9 cellular contexts compared by ENCODE assay signal in genomic region chr16:740459-740763, GRCh38. TPM values are rescaled to one million over a fixed set of nuclear protein-coding genes. Genes with fewer than 3 reads are reported as not detected.
A peak's percentile ranks its signal among the peaks of the same experiment; 100 is the strongest.
DNase-seq lines count a peak whose midpoint lies in the region; TF ChIP-seq lines count a peak whose summit lies in the region.
"Had no signal": no experiment of that assay in that cellular context is flagged by ENCODE, and none has a peak within 500 bp of the region (broad histone marks: within the 10 kb centered on the region; RNA-seq: fewer than 3 reads in every experiment).

No MANE protein-coding gene starts in this region.

- no peak for TF ChIP-seq POLR2A in suprapubic skin (IDR thresholded peaks at IDR 0.05)

- peaks cover 28% of the 10 kb centered on the region for H3K36me3 ChIP-seq in suprapubic skin

- H3K27ac Mint-ChIP-seq in HFFc6 = no peak overlapping the region
- H3K27ac Mint-ChIP-seq in activated T-helper 2 cell treated with anti-CD3 and anti-CD28 coated beads, Interferon-gamma antibody, Interleukin-2, Interleukin-4, amounts not matched to agents 10 μg/mL and 5 μg/mL and 100 μg/mL, durations not matched to agents 14 hours and 24 hours and 36 hours = peak overlapping the region; percentile 52

- no peaks in the 10 kb centered on the region for H3K9me3 Mint-ChIP-seq in HFFc6
- H3K9me3 Mint-ChIP-seq in activated T-helper 2 cell treated with anti-CD3 and anti-CD28 coated beads, Interferon-gamma antibody, Interleukin-2, Interleukin-4, amounts not matched to agents 10 μg/mL and 5 μg/mL and 100 μg/mL, durations not matched to agents 14 hours and 24 hours and 36 hours = no peaks in the 10 kb centered on the region

- in situ Hi-C loops in G401 (cut with HindIII; ENCODE audit: low sequenced_read_pairs) = no loop called here

- H3K27me3 ChIP-seq in suprapubic skin = peaks cover 3% of the 10 kb centered on the region

- peaks cover 9% of the 10 kb centered on the region; the same call in 1 of the 2 replicates for H3K4me1 Mint-ChIP-seq in HFFc6 (ENCODE audit: low read depth)
- H3K4me1 Mint-ChIP-seq in activated T-helper 2 cell treated with anti-CD3 and anti-CD28 coated beads, Interferon-gamma antibody, Interleukin-2, Interleukin-4, amounts not matched to agents 10 μg/mL and 5 μg/mL and 100 μg/mL, durations not matched to agents 14 hours and 24 hours and 36 hours (ENCODE audit: low read depth) = peaks cover 15% of the 10 kb centered on the region

- H3K36me3 Mint-ChIP-seq in HFFc6 (ENCODE audit: low read depth) = peaks cover 9% of the 10 kb centered on the region; the same call in 1 of the 2 replicates
- H3K36me3 Mint-ChIP-seq in activated T-helper 2 cell treated with anti-CD3 and anti-CD28 coated beads, Interferon-gamma antibody, Interleukin-2, Interleukin-4, amounts not matched to agents 10 μg/mL and 5 μg/mL and 100 μg/mL, durations not matched to agents 14 hours and 24 hours and 36 hours (ENCODE audit: low read depth) = peaks cover 21% of the 10 kb centered on the region

- no CpG with 5 or more reads among the region's 22 CpGs for WGBS in suprapubic skin

- H3K27ac ChIP-seq in C4-2B = peak overlapping the region; percentile 90
- peak overlapping the region; percentile 16 for H3K27ac ChIP-seq in suprapubic skin

- H3K9me3 ChIP-seq in iPS-18c (ENCODE audit: control insufficient read depth, insufficient read depth, low read length) = no peaks in the 10 kb centered on the region
- H3K9me3 ChIP-seq in suprapubic skin = no peaks in the 10 kb centered on the region

- peak overlapping the region; percentile 92 for H3K4me3 ChIP-seq in iPS-18c (ENCODE audit: insufficient read depth, low read depth, low read length)
- H3K4me3 ChIP-seq in suprapubic skin = peak overlapping the region; percentile 93

- peaks cover 23% of the 10 kb centered on the region for H3K4me1 ChIP-seq in suprapubic skin

- peaks cover 5% of the 10 kb centered on the region; the same call in 1 of the 2 replicates for H3K27me3 Mint-ChIP-seq in HFFc6 (ENCODE audit: insufficient read depth)
- H3K27me3 Mint-ChIP-seq in activated T-helper 2 cell treated with anti-CD3 and anti-CD28 coated beads, Interferon-gamma antibody, Interleukin-2, Interleukin-4, amounts not matched to agents 10 μg/mL and 5 μg/mL and 100 μg/mL, durations not matched to agents 14 hours and 24 hours and 36 hours (ENCODE audit: low read depth) = no peaks in the 10 kb centered on the region

- intact Hi-C loops in activated T-helper 2 cell treated with anti-CD3 and anti-CD28 coated beads, Interferon-gamma antibody, Interleukin-2, Interleukin-4, amounts not matched to agents 10 μg/mL and 5 μg/mL and 100 μg/mL, durations not matched to agents 14 hours and 24 hours and 36 hours (cut with micrococcal nuclease) = loop anchor here (5.0 kb wide), 1 partner anchor 47 kb away; the partner anchor contains the start of genes CHTF18 and RPUSD1

- TF ChIP-seq CTCF in C4-2B (conservative IDR thresholded peaks at IDR 0.05) = no peak
- TF ChIP-seq CTCF in HFFc6 (IDR thresholded peaks at IDR 0.05) = no peak
- TF ChIP-seq CTCF in suprapubic skin (IDR thresholded peaks at IDR 0.05) = no peak

- DNase-seq in HFFc6 (no peak), suprapubic skin (ENCODE audit: low spot score in 2 of 2) (no peak), SW480 (ENCODE audit: low spot score) (no peak), G401 (ENCODE audit: low spot score) (no peak)
- DNase-seq in activated T-helper 2 cell treated with anti-CD3 and anti-CD28 coated beads, Interferon-gamma antibody, Interleukin-2, Interleukin-4, amounts not matched to agents 10 μg/mL and 5 μg/mL and 100 μg/mL, durations not matched to agents 14 hours and 24 hours and 36 hours (ENCODE audit: low spot score) = no peak
- DNase-seq in stimulated activated CD4-positive, alpha-beta T cell treated with anti-CD3 and anti-CD28 coated beads, Interleukin-12 subunit alpha, Interleukin-12 subunit beta, amount 100 ng/mL, for 4 hours = no peak

- H3K4me3 Mint-ChIP-seq in HFFc6 = peak overlapping the region; percentile 83
- H3K4me3 Mint-ChIP-seq in activated T-helper 2 cell treated with anti-CD3 and anti-CD28 coated beads, Interferon-gamma antibody, Interleukin-2, Interleukin-4, amounts not matched to agents 10 μg/mL and 5 μg/mL and 100 μg/mL, durations not matched to agents 14 hours and 24 hours and 36 hours (ENCODE audit: low read depth) = peak overlapping the region; percentile 79

- no peak for TF ChIP-seq EP300 in suprapubic skin (IDR thresholded peaks at IDR 0.05)

RNA-seq across cellular contexts. Expression of gene CIAO3, which starts 0.4 kb away (rescaled TPM):
- total RNA-seq in HFFc6 (2021; fragmentation: NEBNext Ultra II Directional; extraction: Animal tissue kit (Norgen Biotek cat#: 25700)) = 10 to 100 TPM; 16.9 to 20.5 (median 18.0) TPM
- 42.8 and 43.4 TPM in 2 replicates for total RNA-seq in activated T-helper 2 cell treated with anti-CD3 and anti-CD28 coated beads, Interferon-gamma antibody, Interleukin-2, Interleukin-4, amounts not matched to agents 10 μg/mL and 5 μg/mL and 100 μg/mL, durations not matched to agents 14 hours and 24 hours and 36 hours
- total RNA-seq in suprapubic skin = 100 to 1,000 TPM in 1 of 4 donors, 10 to 100 TPM in 3; 35.2 to 110 (median 52.0) TPM
- 29.6 and 49.4 TPM in 2 replicates for total RNA-seq in G401 (2014; rRNA removed; shearing (Covaris generic))

RNA-seq across cellular contexts. Expression of gene HAGHL, which starts 13.5 kb away (rescaled TPM):
- total RNA-seq in HFFc6 (2021; fragmentation: NEBNext Ultra II Directional; extraction: Animal tissue kit (Norgen Biotek cat#: 25700)) = 10 to 100 TPM; 11.4 to 16.6 (median 14.1) TPM
- total RNA-seq in activated T-helper 2 cell treated with anti-CD3 and anti-CD28 coated beads, Interferon-gamma antibody, Interleukin-2, Interleukin-4, amounts not matched to agents 10 μg/mL and 5 μg/mL and 100 μg/mL, durations not matched to agents 14 hours and 24 hours and 36 hours = 18.5 and 21.4 TPM in 2 replicates
- total RNA-seq in suprapubic skin = 1 to 10 TPM; 3.2 to 7.1 (median 4.8) TPM
- 42.3 and 43.1 TPM in 2 replicates for total RNA-seq in G401 (2014; rRNA removed; shearing (Covaris generic))

RNA-seq across cellular contexts. Expression of gene CCDC78, which starts 14.2 kb away (rescaled TPM):
- 1 to 10 TPM; 2.2 to 4.1 (median 3.4) TPM for total RNA-seq in HFFc6 (2021; fragmentation: NEBNext Ultra II Directional; extraction: Animal tissue kit (Norgen Biotek cat#: 25700))
- 7.3 and 8.3 TPM in 2 replicates for total RNA-seq in activated T-helper 2 cell treated with anti-CD3 and anti-CD28 coated beads, Interferon-gamma antibody, Interleukin-2, Interleukin-4, amounts not matched to agents 10 μg/mL and 5 μg/mL and 100 μg/mL, durations not matched to agents 14 hours and 24 hours and 36 hours
- 1 to 10 TPM in 1 of 4 donors, under 1 TPM in 2, not detected in 1; 0.64 to 2.4 (median 0.83) TPM for total RNA-seq in suprapubic skin
- total RNA-seq in G401 (2014; rRNA removed; shearing (Covaris generic)) = 20.0 and 26.4 TPM in 2 replicates

RNA-seq across cellular contexts. Expression of gene ANTKMT, which starts 19.5 kb away (rescaled TPM):
- 10 to 100 TPM; 50.1 to 57.7 (median 54.7) TPM for total RNA-seq in HFFc6 (2021; fragmentation: NEBNext Ultra II Directional; extraction: Animal tissue kit (Norgen Biotek cat#: 25700))
- 52.8 and 54.4 TPM in 2 replicates for total RNA-seq in activated T-helper 2 cell treated with anti-CD3 and anti-CD28 coated beads, Interferon-gamma antibody, Interleukin-2, Interleukin-4, amounts not matched to agents 10 μg/mL and 5 μg/mL and 100 μg/mL, durations not matched to agents 14 hours and 24 hours and 36 hours
- 10 to 100 TPM; 13.0 to 29.4 (median 23.8) TPM for total RNA-seq in suprapubic skin
- 45.5 and 47.6 TPM in 2 replicates for total RNA-seq in G401 (2014; rRNA removed; shearing (Covaris generic))

RNA-seq across cellular contexts. Expression of gene MSLN, which starts 20.1 kb away (rescaled TPM):
- total RNA-seq in HFFc6 (2021; fragmentation: NEBNext Ultra II Directional; extraction: Animal tissue kit (Norgen Biotek cat#: 25700)) = under 1 TPM; 0.17 to 0.61 (median 0.36) TPM
- total RNA-seq in activated T-helper 2 cell treated with anti-CD3 and anti-CD28 coated beads, Interferon-gamma antibody, Interleukin-2, Interleukin-4, amounts not matched to agents 10 μg/mL and 5 μg/mL and 100 μg/mL, durations not matched to agents 14 hours and 24 hours and 36 hours = not detected in 2 replicates
- total RNA-seq in suprapubic skin = 1 to 10 TPM in 1 of 4 donors, under 1 TPM in 2, not detected in 1; 0.31 to 7.3 (median 0.49) TPM
- total RNA-seq in G401 (2014; rRNA removed; shearing (Covaris generic)) = 0.14 and 1.8 TPM in 2 replicates
- total RNA-seq: pulmonary artery endothelial cell had no signal
